ENCODE assay signal across 8 cellular contexts in the genomic region with DNA sequence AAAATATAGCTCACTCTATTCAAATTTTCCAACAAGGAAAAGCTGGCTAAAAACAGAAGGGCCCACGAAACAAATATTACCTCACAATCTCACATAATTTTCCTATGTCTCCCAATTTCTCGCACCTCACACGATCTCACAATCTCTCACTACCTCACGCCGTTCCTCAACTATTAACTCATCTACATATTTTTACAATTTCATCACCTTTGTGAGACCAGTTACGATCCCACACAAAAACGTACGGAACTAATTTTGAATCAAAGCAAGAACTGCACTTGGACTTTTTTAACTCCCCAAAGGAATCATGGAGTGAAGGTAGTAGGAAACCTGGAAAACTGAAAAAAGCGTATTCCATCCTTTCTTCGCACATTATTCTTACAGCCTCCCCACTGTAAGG. TPM values are rescaled to one million over a fixed set of nuclear protein-coding genes. Genes with fewer than 3 reads are reported as not detected.
DNase-seq lines count a peak whose midpoint lies in the region; ATAC-seq, FAIRE-seq and TF ChIP-seq lines count a peak whose summit lies in the region.

No MANE protein-coding gene starts in this region.

- H3K27ac ChIP-seq in keratinocyte (ENCODE audit: control insufficient read depth, insufficient read depth, low read length): peak overlapping the region; percentile 78
- no peak overlapping the region for H3K27ac ChIP-seq in thymus (ENCODE audit: low read depth)

- H3K36me3 Mint-ChIP-seq in activated CD8-positive, alpha-beta memory T cell treated with anti-CD3 and anti-CD28 coated beads, Interleukin-2, amount 10 ng/mL, durations not matched to agents 7 days and 5 days: peaks cover 12% of the 10 kb centered on the region
- peaks cover 13% of the 10 kb centered on the region for H3K36me3 Mint-ChIP-seq in activated naive CD8-positive, alpha-beta T cell treated with anti-CD3 and anti-CD28 coated beads, Interleukin-2, amount 10 ng/mL, durations not matched to agents 7 days and 5 days
- H3K36me3 Mint-ChIP-seq in CD14-positive monocyte: peaks cover 5 to 12% of the 10 kb centered on the region in 2 donors

- no peaks in the 10 kb centered on the region for H3K9me3 Mint-ChIP-seq in activated CD8-positive, alpha-beta memory T cell treated with anti-CD3 and anti-CD28 coated beads, Interleukin-2, amount 10 ng/mL, durations not matched to agents 7 days and 5 days (ENCODE audit: low read depth)
- no peaks in the 10 kb centered on the region for H3K9me3 Mint-ChIP-seq in activated naive CD8-positive, alpha-beta T cell treated with anti-CD3 and anti-CD28 coated beads, Interleukin-2, amount 10 ng/mL, durations not matched to agents 7 days and 5 days
- peaks cover 0 to 13% (median 7%) of the 10 kb centered on the region in 7 donors for H3K9me3 Mint-ChIP-seq in CD14-positive monocyte

- POLR2A ChIA-PET in activated naive CD8-positive, alpha-beta T cell treated with anti-CD3 and anti-CD28 coated beads, Interleukin-2, amount 10 ng/mL, durations not matched to agents 7 days and 5 days (lab: Charles Lee): interaction anchor here (1.0 to 5.9 kb wide), 2 partner anchors 8 to 12 kb away, joined by 3 to 45 read pairs; no protein-coding TSS in a partner anchor

- H3K9ac ChIP-seq in keratinocyte (ENCODE audit: control insufficient read depth, extremely low read depth, insufficient read depth, low read length): peak overlapping the region; percentile 80

- H3K27me3 ChIP-seq in keratinocyte (ENCODE audit: control insufficient read depth, extremely low read depth, insufficient read depth, low read length) (no peaks in the 10 kb centered on the region), thymus (ENCODE audit: control insufficient read depth, insufficient read depth) (no peaks in the 10 kb centered on the region)

- H4K20me1 ChIP-seq in keratinocyte (ENCODE audit: control insufficient read depth, extremely low read depth, insufficient read depth, low read length): no peaks in the 10 kb centered on the region

- no peak overlapping the region for H3K27ac Mint-ChIP-seq in activated CD8-positive, alpha-beta memory T cell treated with anti-CD3 and anti-CD28 coated beads, Interleukin-2, amount 10 ng/mL, durations not matched to agents 7 days and 5 days
- H3K27ac Mint-ChIP-seq in activated naive CD8-positive, alpha-beta T cell treated with anti-CD3 and anti-CD28 coated beads, Interleukin-2, amount 10 ng/mL, durations not matched to agents 7 days and 5 days: no peak overlapping the region
- H3K27ac Mint-ChIP-seq in CD14-positive monocyte: no peak overlapping the region

- H3K4me1 Mint-ChIP-seq in activated CD8-positive, alpha-beta memory T cell treated with anti-CD3 and anti-CD28 coated beads, Interleukin-2, amount 10 ng/mL, durations not matched to agents 7 days and 5 days: peaks cover 54% of the 10 kb centered on the region
- H3K4me1 Mint-ChIP-seq in activated naive CD8-positive, alpha-beta T cell treated with anti-CD3 and anti-CD28 coated beads, Interleukin-2, amount 10 ng/mL, durations not matched to agents 7 days and 5 days: peaks cover 43% of the 10 kb centered on the region
- H3K4me1 Mint-ChIP-seq in CD14-positive monocyte: peaks cover 44% of the 10 kb centered on the region

- H3K4me3 ChIP-seq in keratinocyte (ENCODE audit: control insufficient read depth in 2 of 3, extremely low read depth in 1 of 3, insufficient read depth in 2 of 3, low read depth in 1 of 3, low read length in 3 of 3): peak overlapping the region; percentile 88 to 97 (median 96)
- H3K4me3 ChIP-seq in thymus (ENCODE audit: low read length): peak overlapping the region; percentile 96

- ATAC-seq in activated CD8-positive, alpha-beta memory T cell treated with anti-CD3 and anti-CD28 coated beads, Interleukin-2, amount 10 ng/mL, durations not matched to agents 7 days and 5 days: no peak
- ATAC-seq in activated naive CD8-positive, alpha-beta T cell treated with anti-CD3 and anti-CD28 coated beads, Interleukin-2, amount 10 ng/mL, durations not matched to agents 7 days and 5 days (ENCODE audit: low read depth): no peak

- no peak for DNase-seq in activated CD8-positive, alpha-beta memory T cell treated with anti-CD3 and anti-CD28 coated beads, Interleukin-2, amount 10 ng/mL, durations not matched to agents 7 days and 5 days
- DNase-seq in activated CD8-positive, alpha-beta memory T cell treated with anti-CD3 and anti-CD28 coated beads, Interleukin-2, amount 50 U/mL, for 48 hours: no peak
- no peak for DNase-seq in activated naive CD8-positive, alpha-beta T cell treated with anti-CD3 and anti-CD28 coated beads, Interleukin-2, amount 10 ng/mL, durations not matched to agents 7 days and 5 days
- no peak for DNase-seq in keratinocyte (ENCODE audit: low read depth, low spot score)
- DNase-seq in CD14-positive monocyte (ENCODE audit: low spot score): no peak
- DNase-seq in middle frontal gyrus (ENCODE audit: extremely low spot score, low spot score): no peak
- no peak for DNase-seq in NCI-H82 (lab: John Stamatoyannopoulos, UW)

- peak overlapping the region; percentile 91 for H3K4me3 Mint-ChIP-seq in activated CD8-positive, alpha-beta memory T cell treated with anti-CD3 and anti-CD28 coated beads, Interleukin-2, amount 10 ng/mL, durations not matched to agents 7 days and 5 days
- H3K4me3 Mint-ChIP-seq in activated naive CD8-positive, alpha-beta T cell treated with anti-CD3 and anti-CD28 coated beads, Interleukin-2, amount 10 ng/mL, durations not matched to agents 7 days and 5 days: peak overlapping the region; percentile 97
- peak overlapping the region in 1 of 2 donors; percentile 89 for H3K4me3 Mint-ChIP-seq in CD14-positive monocyte

- peak overlapping the region; percentile 87 for H2AFZ ChIP-seq in keratinocyte (ENCODE audit: control insufficient read depth, low read length)

- H3K79me2 ChIP-seq in keratinocyte (ENCODE audit: control insufficient read depth, insufficient read depth, low read length): peaks cover 58% of the 10 kb centered on the region

- H3K4me1 ChIP-seq in keratinocyte (ENCODE audit: control insufficient read depth, extremely low read depth, insufficient read depth, low read length) (peaks cover 18% of the 10 kb centered on the region), thymus (ENCODE audit: control insufficient read depth, insufficient read depth, low read length) (peaks cover 4% of the 10 kb centered on the region)

- H3K9me3 ChIP-seq in keratinocyte (ENCODE audit: control insufficient read depth, low read depth, low read length): no peaks in the 10 kb centered on the region
- no peaks in the 10 kb centered on the region for H3K9me3 ChIP-seq in thymus (ENCODE audit: control insufficient read depth)

- no peak for FAIRE-seq in keratinocyte (lab: Jason Lieb, UNC)

- H3K27me3 Mint-ChIP-seq in activated CD8-positive, alpha-beta memory T cell treated with anti-CD3 and anti-CD28 coated beads, Interleukin-2, amount 10 ng/mL, durations not matched to agents 7 days and 5 days: no peaks in the 10 kb centered on the region
- H3K27me3 Mint-ChIP-seq in activated naive CD8-positive, alpha-beta T cell treated with anti-CD3 and anti-CD28 coated beads, Interleukin-2, amount 10 ng/mL, durations not matched to agents 7 days and 5 days: no peaks in the 10 kb centered on the region
- peaks cover 0 to 6% (median 0%) of the 10 kb centered on the region in 3 donors for H3K27me3 Mint-ChIP-seq in CD14-positive monocyte (ENCODE audit: low read depth in 3 of 3)

- H3K36me3 ChIP-seq in keratinocyte (ENCODE audit: control insufficient read depth in 2 of 2, extremely low read depth in 1 of 2, insufficient read depth in 2 of 2, low read length in 2 of 2) (no peaks in the 10 kb centered on the region), thymus (ENCODE audit: control insufficient read depth, insufficient read depth) (no peaks in the 10 kb centered on the region)

- no peaks in the 10 kb centered on the region for H3K9me1 ChIP-seq in keratinocyte (ENCODE audit: control insufficient read depth, extremely low read depth, insufficient read depth, low read length)

- intact Hi-C loops in CD14-positive monocyte (cut with micrococcal nuclease): loop anchor here in 1 of 2 donors (5.0 to 10.0 kb wide), 2 partner anchors 53 to 125 kb away; partner anchors contain the start of genes CDK5RAP3 and NFE2L1

- H3K4me2 ChIP-seq in keratinocyte (ENCODE audit: control insufficient read depth, extremely low read depth, insufficient read depth, low read depth, low read length): peak overlapping the region; percentile 93

- 94% methylated on average over 10 of the region's 10 CpGs for WGBS in thymus

- dilution Hi-C loops in keratinocyte (cut with MboI; ENCODE audit: extremely low pct_ligation_motif_present, low sequenced_read_pairs): no loop called here

- CTCF ChIA-PET in activated CD8-positive, alpha-beta memory T cell treated with anti-CD3 and anti-CD28 coated beads, Interleukin-2, amount 10 ng/mL, durations not matched to agents 7 days and 5 days (lab: Charles Lee): interaction anchor here (1.2 to 10.5 kb wide), 8 partner anchors 8 to 75 kb away, joined by 3 to 69 read pairs (median 10); partner anchors contain the start of genes NFE2L1 and SNX11

- no peak for TF ChIP-seq CTCF in keratinocyte (optimal IDR thresholded peaks at IDR 0.05 in 1 of 3, IDR thresholded peaks at IDR 0.05 in 1 of 3, conservative IDR thresholded peaks at IDR 0.05 in 1 of 3; ENCODE audit: extremely low read depth in 1 of 3, insufficient read depth in 2 of 3, low read length in 3 of 3)
- TF ChIP-seq CTCF in CD14-positive monocyte (IDR thresholded peaks at IDR 0.05): no peak

RNA-seq across cellular contexts. Expression of gene CBX1, which starts 1.1 kb away (rescaled TPM):
- total RNA-seq in activated CD8-positive, alpha-beta memory T cell treated with anti-CD3 and anti-CD28 coated beads, Interleukin-2, amount 10 ng/mL, durations not matched to agents 7 days and 5 days: 10 to 100 TPM; 46.3 to 47.8 TPM
- 10 to 100 TPM; 55.1 to 56.0 TPM for total RNA-seq in activated naive CD8-positive, alpha-beta T cell treated with anti-CD3 and anti-CD28 coated beads, Interleukin-2, amount 10 ng/mL, durations not matched to agents 7 days and 5 days
- 20.7 to 49.4 TPM (median 42.3 TPM) in 3 replicates for polyA plus RNA-seq in keratinocyte
- 23.4 TPM for polyA plus RNA-seq in keratinocyte (2011; ENCODE audit: low read depth)
- polyA plus RNA-seq in keratinocyte (2011; cell fraction: cytosol; rRNA removed): 40.7 and 53.0 TPM in 2 replicates
- 25.2 and 26.8 TPM in 2 replicates for polyA plus RNA-seq in keratinocyte (2011; cell fraction: nucleus; rRNA removed)
- 44.3 and 74.9 TPM in 2 replicates for polyA plus RNA-seq in keratinocyte (2012; ENCODE audit: low replicate concordance)
- polyA minus RNA-seq in keratinocyte: 5.7 to 20.2 TPM (median 7.7 TPM) in 3 replicates
- 20.0 TPM for polyA minus RNA-seq in keratinocyte (2011; cell fraction: cytosol; rRNA and poly(A)+ RNA removed)
- 7.0 and 9.9 TPM in 2 replicates for polyA minus RNA-seq in keratinocyte (2011; cell fraction: nucleus; rRNA and poly(A)+ RNA removed)
- 39.8 TPM for polyA plus RNA-seq in thymus
- 10 to 100 TPM; 12.5 to 18.2 TPM for polyA plus RNA-seq in CD14-positive monocyte

RNA-seq across cellular contexts. Expression of gene SNX11, which starts 7.4 kb away (rescaled TPM):
- 10 to 100 TPM; 25.1 to 32.6 TPM for total RNA-seq in activated CD8-positive, alpha-beta memory T cell treated with anti-CD3 and anti-CD28 coated beads, Interleukin-2, amount 10 ng/mL, durations not matched to agents 7 days and 5 days
- 10 to 100 TPM; 31.3 to 36.8 TPM for total RNA-seq in activated naive CD8-positive, alpha-beta T cell treated with anti-CD3 and anti-CD28 coated beads, Interleukin-2, amount 10 ng/mL, durations not matched to agents 7 days and 5 days
- polyA plus RNA-seq in keratinocyte (20.8 to 23.9 TPM (median 21.0 TPM) in 3 replicates), thymus (23.6 TPM), CD14-positive monocyte (10 to 100 TPM; 48.4 to 49.3 TPM)
- polyA plus RNA-seq in keratinocyte (2011; ENCODE audit: low read depth): 3.6 TPM
- 16.1 and 19.0 TPM in 2 replicates for polyA plus RNA-seq in keratinocyte (2011; cell fraction: cytosol; rRNA removed)
- 20.9 and 21.5 TPM in 2 replicates for polyA plus RNA-seq in keratinocyte (2011; cell fraction: nucleus; rRNA removed)
- 16.2 and 19.5 TPM in 2 replicates for polyA plus RNA-seq in keratinocyte (2012; ENCODE audit: low replicate concordance)
- polyA minus RNA-seq in keratinocyte: 14.6 to 23.8 TPM (median 16.5 TPM) in 3 replicates
- 12.7 TPM for polyA minus RNA-seq in keratinocyte (2011; cell fraction: cytosol; rRNA and poly(A)+ RNA removed)
- 8.5 and 13.4 TPM in 2 replicates for polyA minus RNA-seq in keratinocyte (2011; cell fraction: nucleus; rRNA and poly(A)+ RNA removed)

RNA-seq across cellular contexts. Expression of gene NFE2L1, which starts 52.0 kb away (rescaled TPM):
- 10 to 100 TPM; 56.1 to 80.8 TPM for total RNA-seq in activated CD8-positive, alpha-beta memory T cell treated with anti-CD3 and anti-CD28 coated beads, Interleukin-2, amount 10 ng/mL, durations not matched to agents 7 days and 5 days
- 10 to 100 TPM; 62.2 to 63.1 TPM for total RNA-seq in activated naive CD8-positive, alpha-beta T cell treated with anti-CD3 and anti-CD28 coated beads, Interleukin-2, amount 10 ng/mL, durations not matched to agents 7 days and 5 days
- 169 to 284 TPM (median 208 TPM) in 3 replicates for polyA plus RNA-seq in keratinocyte
- polyA plus RNA-seq in keratinocyte (2011; ENCODE audit: low read depth): 179 TPM
- polyA plus RNA-seq in keratinocyte (2011; cell fraction: cytosol; rRNA removed): 112 TPM in 2 replicates
- 514 and 591 TPM in 2 replicates for polyA plus RNA-seq in keratinocyte (2011; cell fraction: nucleus; rRNA removed)
- polyA plus RNA-seq in keratinocyte (2012; ENCODE audit: low replicate concordance): 152 and 178 TPM in 2 replicates
- polyA minus RNA-seq in keratinocyte: 167 to 352 TPM (median 217 TPM) in 3 replicates
- polyA minus RNA-seq in keratinocyte (2011; cell fraction: cytosol; rRNA and poly(A)+ RNA removed): 115 TPM
- polyA minus RNA-seq in keratinocyte (2011; cell fraction: nucleus; rRNA and poly(A)+ RNA removed): 374 and 414 TPM in 2 replicates
- polyA plus RNA-seq in thymus: 88.1 TPM
- polyA plus RNA-seq in CD14-positive monocyte: 1 to 10 TPM; 2.8 to 7.1 TPM

Comparison
In these comparisons a context has a peak if more than half of its experiments do, and no peak if none do; other contexts are left out.
1. RNA of gene NFE2L1, which starts 52.0 kb away (polyA plus RNA-seq): 112 to 591 TPM in keratinocyte and 88.1 TPM in thymus (single experiment); 2.8 to 7.1 TPM in CD14-positive monocyte; every median in the first group is over 10 times any median in the second.